In the genomic region with DNA sequence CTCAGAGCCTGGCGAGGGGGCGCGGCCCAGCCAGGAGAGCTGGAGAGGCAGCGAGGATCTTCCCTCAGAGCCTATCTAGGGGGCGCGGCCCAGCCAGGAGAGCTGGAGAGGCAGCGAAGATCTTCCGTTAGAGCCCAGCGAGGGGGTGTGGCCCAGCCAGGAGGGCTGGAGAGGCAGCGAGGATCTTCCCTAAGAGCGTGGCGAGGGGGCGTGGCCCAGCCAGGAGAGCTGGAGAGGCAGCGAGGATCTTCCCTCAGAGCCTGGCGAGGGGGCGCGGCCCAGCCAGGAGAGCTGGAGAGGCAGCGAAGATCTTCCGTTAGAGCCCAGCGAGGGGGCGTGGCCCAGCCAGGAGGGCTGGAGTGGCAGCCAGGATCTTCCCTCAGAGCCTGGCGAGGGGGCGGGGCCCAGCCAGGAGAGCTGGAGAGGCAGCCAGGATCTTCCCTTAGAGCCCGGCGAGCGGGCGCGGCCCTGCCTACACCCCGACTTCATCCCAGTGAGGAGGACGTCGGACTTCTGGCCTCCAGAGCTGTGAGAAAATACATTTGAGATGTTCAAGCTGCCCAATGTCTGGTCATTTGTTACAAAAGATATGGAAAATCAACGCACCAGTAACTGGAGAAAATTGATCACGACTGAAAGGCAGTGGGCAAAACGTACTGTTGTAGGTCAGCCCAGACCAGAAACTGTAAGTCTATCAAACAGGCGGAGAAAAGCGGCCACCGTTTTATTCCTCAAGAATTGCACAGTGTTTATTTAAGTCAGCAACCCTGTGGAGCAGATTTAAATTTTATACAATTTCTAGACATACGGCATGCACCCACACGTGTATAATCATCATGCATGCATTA, we compare ENCODE assay signal across 8 cellular contexts.
DNase-seq lines count a peak whose midpoint lies in the region; ATAC-seq and TF ChIP-seq lines count a peak whose summit lies in the region.

No MANE protein-coding gene starts in this region.

- no peak overlapping the region for H2BK12ac ChIP-seq in trophoblast cell (ENCODE audit: low read length)

- no peak for TF ChIP-seq CTCF in left ventricle myocardium inferior (IDR thresholded peaks at IDR 0.05; ENCODE audit: borderline replicate concordance)

- H3K9ac ChIP-seq in trophoblast cell (ENCODE audit: low read length) = peak overlapping the region; percentile 17

- DNase-seq in G401 (ENCODE audit: low spot score) = peak; percentile 88
- peak; percentile 78 for DNase-seq in HuH-7 (ENCODE audit: low spot score)
- peak; percentile 89 for DNase-seq in RKO (ENCODE audit: low spot score)
- peak; percentile 49 for DNase-seq in left ventricle myocardium inferior
- DNase-seq in trophoblast cell = peak; percentile 98
- DNase-seq in aorta = peak; percentile 89

- H3K27ac ChIP-seq in angular gyrus (ENCODE audit: low read depth, low read length) (peak overlapping the region; percentile 30), left ventricle myocardium inferior (replicated peaks) (no peak overlapping the region), trophoblast cell (ENCODE audit: low read depth, low read length) (peak overlapping the region; percentile 71), aorta (ENCODE audit: low read depth in 1 of 2, low read length in 2 of 2) (no peak overlapping the region)

- H3K27me3 ChIP-seq in left ventricle myocardium inferior (ENCODE audit: low read depth) (peaks cover 74% of the 10 kb centered on the region), trophoblast cell (ENCODE audit: insufficient read depth, low read length) (no peaks in the 10 kb centered on the region), aorta (ENCODE audit: control insufficient read depth in 1 of 2, insufficient read depth in 2 of 2, low read length in 1 of 2) (no peaks in the 10 kb centered on the region)

- no peak overlapping the region for H4K12ac ChIP-seq in trophoblast cell (ENCODE audit: low read depth, low read length)

- H3K9me3 ChIP-seq in left ventricle myocardium inferior (replicated peaks) (peaks cover 8% of the 10 kb centered on the region), trophoblast cell (ENCODE audit: insufficient read depth, low read depth, low read length) (no peaks in the 10 kb centered on the region), aorta (ENCODE audit: control insufficient read depth, low read length) (no peaks in the 10 kb centered on the region)

- H3K23ac ChIP-seq in trophoblast cell (ENCODE audit: low read length) = no peak overlapping the region

- no peak overlapping the region for H2BK5ac ChIP-seq in trophoblast cell (ENCODE audit: low read depth, low read length, poor library complexity)

- no peak overlapping the region for H2AK5ac ChIP-seq in trophoblast cell (ENCODE audit: low read length)

- H3K36me3 ChIP-seq in left ventricle myocardium inferior (no peaks in the 10 kb centered on the region), trophoblast cell (ENCODE audit: control insufficient read depth in 1 of 2, insufficient read depth in 2 of 2, low read length in 2 of 2) (no peaks in the 10 kb centered on the region), aorta (ENCODE audit: control insufficient read depth in 1 of 2, insufficient read depth in 2 of 2, low read length in 1 of 2) (no peaks in the 10 kb centered on the region)

- no CpG with 5 or more reads among the region's 39 CpGs for WGBS in trophoblast cell (ENCODE audit: extremely low coverage, insufficient coverage, insufficient read length)
- WGBS in aorta, 2 donors = 2 to 3% methylated on average over 36 to 39 of the region's 39 CpGs

- peaks cover 17% of the 10 kb centered on the region for H3K4me1 ChIP-seq in left ventricle myocardium inferior
- peaks cover 5 to 6% of the 10 kb centered on the region in 2 experiments for H3K4me1 ChIP-seq in trophoblast cell (ENCODE audit: control insufficient read depth in 1 of 2, insufficient read depth in 2 of 2, low read length in 2 of 2)
- no peaks in the 10 kb centered on the region for H3K4me1 ChIP-seq in aorta (ENCODE audit: control insufficient read depth in 1 of 2, insufficient read depth in 2 of 2, low read length in 2 of 2)

- H2AFZ ChIP-seq in trophoblast cell (ENCODE audit: insufficient read depth, low read length, poor library complexity) = peak overlapping the region; percentile 27

- H3K18ac ChIP-seq in trophoblast cell (ENCODE audit: low read length) = no peak overlapping the region

- no peak overlapping the region for H2BK120ac ChIP-seq in trophoblast cell (ENCODE audit: insufficient read depth, low read length, poor library complexity)

- peak overlapping the region; percentile 32 for H3K14ac ChIP-seq in trophoblast cell (ENCODE audit: low read length)

- H4K91ac ChIP-seq in trophoblast cell (ENCODE audit: low read depth, low read length) = peak overlapping the region; percentile 31

- H3K4me3 ChIP-seq in left ventricle myocardium inferior = peak overlapping the region; percentile 69
- H3K4me3 ChIP-seq in trophoblast cell (ENCODE audit: low read depth, low read length) = peak overlapping the region; percentile 52
- peak overlapping the region in 1 of 2 donors; percentile 38 for H3K4me3 ChIP-seq in aorta (ENCODE audit: low read length in 2 of 2)

- H3K4me2 ChIP-seq in trophoblast cell (ENCODE audit: low read length) = peak overlapping the region; percentile 51

- H3K79me1 ChIP-seq in trophoblast cell (ENCODE audit: low read length) = peaks cover 9% of the 10 kb centered on the region

- in situ Hi-C loops in G401 (cut with HindIII; ENCODE audit: low sequenced_read_pairs) = no loop called here

- H3K79me2 ChIP-seq in trophoblast cell (ENCODE audit: control insufficient read depth, insufficient read depth, low read length, poor library complexity) = no peaks in the 10 kb centered on the region

- no peak overlapping the region for H3K4ac ChIP-seq in trophoblast cell (ENCODE audit: low read depth, low read length)

- ATAC-seq in aorta (ENCODE audit: low FRiP score) (peak; percentile 63), GM21717 (IDR thresholded peaks at IDR 0.05; ENCODE audit: unreplicated experiment) (no peak)

- intact Hi-C loops in left ventricle myocardium inferior (cut with micrococcal nuclease) (no loop called here), aorta (cut with DNase I) (no loop called here)

- peak overlapping the region; percentile 34 for H4K8ac ChIP-seq in trophoblast cell (ENCODE audit: low read depth, low read length)

Comparison
In these comparisons a context has a peak if more than half of its experiments do, and no peak if none do; other contexts are left out.
1. H3K27ac ChIP-seq: peak in angular gyrus (single experiment) and trophoblast cell (single experiment); none in left ventricle myocardium inferior (single experiment) and aorta (0 of 2).
2. Peak in every context shown above with its lines, with median percentiles within 50 percentile points of each other: DNase-seq.